8 cellular contexts compared by ENCODE assay signal in genomic region chr5:57175586-57175985, GRCh38. TPM values are rescaled to one million over a fixed set of nuclear protein-coding genes. Genes with fewer than 3 reads are reported as not detected.
DNase-seq lines count a peak whose midpoint lies in the region; ATAC-seq and TF ChIP-seq lines count a peak whose summit lies in the region.

No MANE protein-coding gene starts in this region.

- WGBS in right lobe of liver (ENCODE audit: insufficient coverage, low coverage, low lambda C conversion rate, missing lambda C conversion rate) = under 1% methylated on average over 5 of the region's 5 CpGs

- peaks cover 17% of the 10 kb centered on the region for H3K27me3 Mint-ChIP-seq in brain

- no peak for DNase-seq in NT2/D1 (ENCODE audit: low read depth, low spot score)
- DNase-seq in right lobe of liver = no peak
- DNase-seq in stimulated activated naive CD8-positive, alpha-beta T cell treated with anti-CD3 and anti-CD28 coated beads, Interleukin-15, Interleukin-2, amounts not matched to agents 100 U/mL and 50 U/mL, for 24 hours = peak; percentile 48
- DNase-seq in NCI-H1048 (lab: John Stamatoyannopoulos, UW) = no peak
- no peak for DNase-seq in mesenteric fat pad (ENCODE audit: low spot score)

- peaks cover 50% of the 10 kb centered on the region for H3K36me3 Mint-ChIP-seq in brain

- H3K4me3 Mint-ChIP-seq in brain = peak overlapping the region; percentile 90 to 99 (median 95)

- ATAC-seq in GM18867 (IDR thresholded peaks at IDR 0.05; ENCODE audit: unreplicated experiment) (peak; percentile 20), right lobe of liver (no peak), GM18873 (IDR thresholded peaks at IDR 0.05; ENCODE audit: low FRiP score, unreplicated experiment) (no peak)
- no peak for ATAC-seq in stimulated activated naive CD8-positive, alpha-beta T cell treated with anti-CD3 and anti-CD28 coated beads, Interleukin-15, Interleukin-2, amounts not matched to agents 100 U/mL and 50 U/mL, for 24 hours

- TF ChIP-seq CTCF in brain (conservative IDR thresholded peaks at IDR 0.05) (no peak), right lobe of liver (IDR thresholded peaks at IDR 0.05) (no peak)

- H3K4me1 ChIP-seq in NT2/D1 (ENCODE audit: insufficient read depth, insufficient read length) = no peaks in the 10 kb centered on the region
- H3K4me1 ChIP-seq in right lobe of liver = peaks cover 0 to 57% (median 12%) of the 10 kb centered on the region in 4 donors

- intact Hi-C loops in right lobe of liver (cut with DNase I) = no loop called here

- H3K36me3 ChIP-seq in NT2/D1 (ENCODE audit: insufficient read depth, insufficient read length, low read length) = peaks cover 28% of the 10 kb centered on the region
- H3K36me3 ChIP-seq in right lobe of liver = no peaks in the 10 kb centered on the region

- H3K27me3 ChIP-seq in NT2/D1 (ENCODE audit: insufficient read depth, insufficient read length) = no peaks in the 10 kb centered on the region
- H3K27me3 ChIP-seq in right lobe of liver = no peaks in the 10 kb centered on the region

- H3K4me1 Mint-ChIP-seq in brain = peaks cover 57% of the 10 kb centered on the region

- peak overlapping the region; percentile 99 to 100 (median 100) for H3K27ac ChIP-seq in right lobe of liver

- peak overlapping the region; percentile 96 to 100 (median 99) for H3K27ac Mint-ChIP-seq in brain

- peaks cover 0 to 9% (median 6%) of the 10 kb centered on the region in 5 experiments for H3K9me3 Mint-ChIP-seq in brain

- H3K4me3 ChIP-seq in NT2/D1 (ENCODE audit: insufficient read length, low read depth) (peak overlapping the region; percentile 88), right lobe of liver (peak overlapping the region; percentile 77 to 89 (median 80))

- H3K9me3 ChIP-seq in NT2/D1 (ENCODE audit: insufficient read depth, low read length) = no peaks in the 10 kb centered on the region
- H3K9me3 ChIP-seq in right lobe of liver = no peaks in the 10 kb centered on the region

- TF ChIP-seq POLR2A in right lobe of liver (IDR thresholded peaks at IDR 0.05) = no peak

- H3K9ac ChIP-seq in NT2/D1 (ENCODE audit: insufficient read length, low read depth) = peak overlapping the region; percentile 96

RNA-seq across cellular contexts. Expression of gene GPBP1, which starts 1.7 kb away (rescaled TPM):
- polyA plus RNA-seq in brain (ENCODE audit: insufficient read depth, low read depth, low replicate concordance) = 31.4 TPM
- 10 to 100 TPM; 19.5 to 28.2 (median 24.9) TPM for total RNA-seq in right lobe of liver
- 52.8 TPM for total RNA-seq in mesenteric fat pad
